Comparison of ENCODE assay signal across 7 cellular contexts in genomic region chr2:219161097-219161496, GRCh38. TPM values are rescaled to one million over a fixed set of nuclear protein-coding genes. Genes with fewer than 3 reads are reported as not detected.
DNase-seq lines count a peak whose midpoint lies in the region; ATAC-seq and TF ChIP-seq lines count a peak whose summit lies in the region.

No MANE protein-coding gene starts in this region.

- CTCF ChIA-PET in activated CD8-positive, alpha-beta T cell treated with anti-CD3 and anti-CD28 coated beads, Interleukin-2, amount 10 ng/mL, durations not matched to agents 7 days and 5 days (lab: Charles Lee) = interaction anchor here (2.7 to 6.3 kb wide), 4 partner anchors 21 to 133 kb away, joined by 9 to 93 read pairs (median 20); partner anchors contain the start of genes ABCB6, GLB1L and STK16

- peak overlapping the region; percentile 88 for H3K4me3 Mint-ChIP-seq in activated CD8-positive, alpha-beta T cell treated with anti-CD3 and anti-CD28 coated beads, Interleukin-2, amount 10 ng/mL, durations not matched to agents 7 days and 5 days
- H3K4me3 Mint-ChIP-seq in stimulated activated naive CD8-positive, alpha-beta T cell treated with anti-CD3 and anti-CD28 coated beads, Interleukin-15, amount 100 ng/mL, for 72 hours = peak overlapping the region; percentile 94 to 96

- no peaks in the 10 kb centered on the region for H3K4me1 ChIP-seq in iPS-15b (ENCODE audit: control insufficient read depth, insufficient read depth, low read length)

- H3K36me3 ChIP-seq in iPS-15b (ENCODE audit: control insufficient read depth, insufficient read depth, low read length) = no peaks in the 10 kb centered on the region

- no peak overlapping the region for H3K27ac ChIP-seq in HL-60 (replicated peaks)

- in situ Hi-C loops in GM13976 (cut with MboI; ENCODE audit: low sequenced_read_pairs, unreplicated experiment) = loop anchor here (25.0 kb wide), 1 partner anchor 126 kb away; the partner anchor contains the start of gene DNAJB2

- no peak for TF ChIP-seq CTCF in HL-60 (IDR thresholded peaks at IDR 0.05; ENCODE audit: insufficient read depth, low read length)
- TF ChIP-seq CTCF in GM10266 (IDR thresholded peaks at IDR 0.05; ENCODE audit: control insufficient read depth, insufficient read depth, low read depth, missing control alignments) = no peak
- TF ChIP-seq CTCF in GM13976 (IDR thresholded peaks at IDR 0.05; ENCODE audit: borderline replicate concordance, control extremely low read depth, extremely low read depth, insufficient read depth, missing control alignments) = no peak

- H3K4me3 ChIP-seq in HL-60 (replicated peaks; ENCODE audit: insufficient read depth, low read length) (peak overlapping the region; percentile 66), iPS-15b (ENCODE audit: low read depth, low read length) (peak overlapping the region; percentile 82)

- no peaks in the 10 kb centered on the region for H3K27me3 Mint-ChIP-seq in activated CD8-positive, alpha-beta T cell treated with anti-CD3 and anti-CD28 coated beads, Interleukin-2, amount 10 ng/mL, durations not matched to agents 7 days and 5 days (ENCODE audit: low read depth)
- H3K27me3 Mint-ChIP-seq in stimulated activated naive CD8-positive, alpha-beta T cell treated with anti-CD3 and anti-CD28 coated beads, Interleukin-15, amount 100 ng/mL, for 72 hours = no peaks in the 10 kb centered on the region

- DNase-seq in HL-60 (ENCODE audit: low read depth in 1 of 2, low spot score in 1 of 2) (no peak), GM10266 (ENCODE audit: extremely low spot score) (no peak), GM13976 (ENCODE audit: low spot score) (no peak), NCI-H1436 (lab: John Stamatoyannopoulos, UW) (no peak)
- no peak for DNase-seq in activated CD8-positive, alpha-beta T cell treated with anti-CD3 and anti-CD28 coated beads, Interleukin-2, amount 10 ng/mL, durations not matched to agents 7 days and 5 days
- no peak for DNase-seq in stimulated activated naive CD8-positive, alpha-beta T cell treated with anti-CD3 and anti-CD28 coated beads, Interleukin-15, amount 100 ng/mL, for 72 hours

- H3K36me3 Mint-ChIP-seq in activated CD8-positive, alpha-beta T cell treated with anti-CD3 and anti-CD28 coated beads, Interleukin-2, amount 10 ng/mL, durations not matched to agents 7 days and 5 days (ENCODE audit: low read depth) = peaks cover 8% of the 10 kb centered on the region

- H3K27me3 ChIP-seq in HL-60 (ENCODE audit: insufficient read depth, poor library complexity, severe bottlenecking) (no peaks in the 10 kb centered on the region), iPS-15b (ENCODE audit: control insufficient read depth, insufficient read depth, low read length) (peaks cover 18% of the 10 kb centered on the region)

- H3K4me1 Mint-ChIP-seq in activated CD8-positive, alpha-beta T cell treated with anti-CD3 and anti-CD28 coated beads, Interleukin-2, amount 10 ng/mL, durations not matched to agents 7 days and 5 days (ENCODE audit: low read depth) = peaks cover 20% of the 10 kb centered on the region
- H3K4me1 Mint-ChIP-seq in stimulated activated naive CD8-positive, alpha-beta T cell treated with anti-CD3 and anti-CD28 coated beads, Interleukin-15, amount 100 ng/mL, for 72 hours = peaks cover 26% of the 10 kb centered on the region

- peak overlapping the region; percentile 95 for H3K27ac Mint-ChIP-seq in activated CD8-positive, alpha-beta T cell treated with anti-CD3 and anti-CD28 coated beads, Interleukin-2, amount 10 ng/mL, durations not matched to agents 7 days and 5 days
- no peak overlapping the region for H3K27ac Mint-ChIP-seq in stimulated activated naive CD8-positive, alpha-beta T cell treated with anti-CD3 and anti-CD28 coated beads, Interleukin-15, amount 100 ng/mL, for 72 hours

- H3K9ac ChIP-seq in iPS-15b (ENCODE audit: low read depth, low read length) = no peak overlapping the region

- ATAC-seq in activated CD8-positive, alpha-beta T cell treated with anti-CD3 and anti-CD28 coated beads, Interleukin-2, amount 10 ng/mL, durations not matched to agents 7 days and 5 days = no peak
- no peak for ATAC-seq in stimulated activated naive CD8-positive, alpha-beta T cell treated with anti-CD3 and anti-CD28 coated beads, Interleukin-15, amount 100 ng/mL, for 72 hours

- POLR2A ChIA-PET in activated CD8-positive, alpha-beta T cell treated with anti-CD3 and anti-CD28 coated beads, Interleukin-2, amount 10 ng/mL, durations not matched to agents 7 days and 5 days (lab: Charles Lee) = no interaction called here

- H3K9me3 ChIP-seq in iPS-15b (ENCODE audit: control insufficient read depth, insufficient read depth, low read length) = no peaks in the 10 kb centered on the region

- no peaks in the 10 kb centered on the region for H3K9me3 Mint-ChIP-seq in activated CD8-positive, alpha-beta T cell treated with anti-CD3 and anti-CD28 coated beads, Interleukin-2, amount 10 ng/mL, durations not matched to agents 7 days and 5 days (ENCODE audit: insufficient read depth)
- H3K9me3 Mint-ChIP-seq in stimulated activated naive CD8-positive, alpha-beta T cell treated with anti-CD3 and anti-CD28 coated beads, Interleukin-15, amount 100 ng/mL, for 72 hours = no peaks in the 10 kb centered on the region

RNA-seq across cellular contexts. Expression of gene NHEJ1, which starts 0.5 kb away (rescaled TPM):
- total RNA-seq in activated CD8-positive, alpha-beta T cell treated with anti-CD3 and anti-CD28 coated beads, Interleukin-2, amount 10 ng/mL, durations not matched to agents 7 days and 5 days = 10 to 100 TPM; 19.1 to 23.1 TPM

RNA-seq across cellular contexts. Expression of gene SLC23A3, which starts 8.7 kb away (rescaled TPM):
- 1 to 10 TPM; 2.0 to 2.2 TPM for total RNA-seq in activated CD8-positive, alpha-beta T cell treated with anti-CD3 and anti-CD28 coated beads, Interleukin-2, amount 10 ng/mL, durations not matched to agents 7 days and 5 days

RNA-seq across cellular contexts. Expression of gene CNPPD1, which starts 15.6 kb away (rescaled TPM):
- 10 to 100 TPM; 75.1 to 81.4 TPM for total RNA-seq in activated CD8-positive, alpha-beta T cell treated with anti-CD3 and anti-CD28 coated beads, Interleukin-2, amount 10 ng/mL, durations not matched to agents 7 days and 5 days

RNA-seq across cellular contexts. Expression of gene RETREG2, which starts 17.0 kb away (rescaled TPM):
- total RNA-seq in activated CD8-positive, alpha-beta T cell treated with anti-CD3 and anti-CD28 coated beads, Interleukin-2, amount 10 ng/mL, durations not matched to agents 7 days and 5 days = 100 to 1,000 TPM; 104 to 111 TPM

RNA-seq across cellular contexts. Expression of gene ZFAND2B, which starts 45.5 kb away (rescaled TPM):
- 10 to 100 TPM; 57.0 to 59.5 TPM for total RNA-seq in activated CD8-positive, alpha-beta T cell treated with anti-CD3 and anti-CD28 coated beads, Interleukin-2, amount 10 ng/mL, durations not matched to agents 7 days and 5 days
